2 cellular contexts compared by ENCODE assay signal in the genomic region with DNA sequence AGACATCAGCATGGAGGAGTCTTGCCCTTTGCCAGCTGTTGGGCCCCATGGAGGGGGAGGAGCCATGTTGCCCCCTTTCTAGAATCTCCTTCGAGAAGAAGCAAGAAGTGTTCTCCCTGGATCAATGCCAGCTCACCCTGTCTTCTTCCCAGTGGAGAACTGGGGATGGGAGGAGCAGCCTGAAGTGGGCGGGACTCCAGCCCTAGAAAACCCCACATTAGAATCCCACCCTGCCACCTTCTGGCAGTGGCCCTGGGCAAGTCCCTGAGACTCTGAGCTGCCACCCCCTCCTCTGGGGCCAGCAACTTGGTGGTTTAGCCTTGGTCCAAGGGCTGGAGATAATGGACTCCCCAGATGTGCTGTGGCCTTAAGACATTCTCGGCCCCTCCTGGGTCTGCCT.
TF ChIP-seq lines count a peak whose summit lies in the region.

No MANE protein-coding gene starts in this region.

TF ChIP-seq in GM23338, 12 proteins besides CTCF, POLR2A, EP300 and RAD21:
- TF ChIP-seq EZH2 (IDR thresholded peaks at IDR 0.05; ENCODE audit: low read depth, unreplicated experiment) (no peak), CREB1 (CRISPR knock-in tag; IDR thresholded peaks at IDR 0.05; ENCODE audit: low read depth) (no peak), STAT1 (IDR thresholded peaks at IDR 0.05; ENCODE audit: unreplicated experiment) (no peak), ZNF331 (CRISPR knock-in tag; IDR thresholded peaks at IDR 0.05; ENCODE audit: low read depth) (no peak), POLR2AphosphoS5 (IDR thresholded peaks at IDR 0.05; ENCODE audit: low read depth) (no peak)
- TF ChIP-seq, protein P1, sequence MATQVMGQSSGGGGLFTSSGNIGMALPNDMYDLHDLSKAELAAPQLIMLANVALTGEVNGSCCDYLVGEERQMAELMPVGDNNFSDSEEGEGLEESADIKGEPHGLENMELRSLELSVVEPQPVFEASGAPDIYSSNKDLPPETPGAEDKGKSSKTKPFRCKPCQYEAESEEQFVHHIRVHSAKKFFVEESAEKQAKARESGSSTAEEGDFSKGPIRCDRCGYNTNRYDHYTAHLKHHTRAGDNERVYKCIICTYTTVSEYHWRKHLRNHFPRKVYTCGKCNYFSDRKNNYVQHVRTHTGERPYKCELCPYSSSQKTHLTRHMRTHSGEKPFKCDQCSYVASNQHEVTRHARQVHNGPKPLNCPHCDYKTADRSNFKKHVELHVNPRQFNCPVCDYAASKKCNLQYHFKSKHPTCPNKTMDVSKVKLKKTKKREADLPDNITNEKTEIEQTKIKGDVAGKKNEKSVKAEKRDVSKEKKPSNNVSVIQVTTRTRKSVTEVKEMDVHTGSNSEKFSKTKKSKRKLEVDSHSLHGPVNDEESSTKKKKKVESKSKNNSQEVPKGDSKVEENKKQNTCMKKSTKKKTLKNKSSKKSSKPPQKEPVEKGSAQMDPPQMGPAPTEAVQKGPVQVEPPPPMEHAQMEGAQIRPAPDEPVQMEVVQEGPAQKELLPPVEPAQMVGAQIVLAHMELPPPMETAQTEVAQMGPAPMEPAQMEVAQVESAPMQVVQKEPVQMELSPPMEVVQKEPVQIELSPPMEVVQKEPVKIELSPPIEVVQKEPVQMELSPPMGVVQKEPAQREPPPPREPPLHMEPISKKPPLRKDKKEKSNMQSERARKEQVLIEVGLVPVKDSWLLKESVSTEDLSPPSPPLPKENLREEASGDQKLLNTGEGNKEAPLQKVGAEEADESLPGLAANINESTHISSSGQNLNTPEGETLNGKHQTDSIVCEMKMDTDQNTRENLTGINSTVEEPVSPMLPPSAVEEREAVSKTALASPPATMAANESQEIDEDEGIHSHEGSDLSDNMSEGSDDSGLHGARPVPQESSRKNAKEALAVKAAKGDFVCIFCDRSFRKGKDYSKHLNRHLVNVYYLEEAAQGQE (IDR thresholded peaks at IDR 0.05; ENCODE audit: unreplicated experiment), result no peak
- TF ChIP-seq, protein P2, sequence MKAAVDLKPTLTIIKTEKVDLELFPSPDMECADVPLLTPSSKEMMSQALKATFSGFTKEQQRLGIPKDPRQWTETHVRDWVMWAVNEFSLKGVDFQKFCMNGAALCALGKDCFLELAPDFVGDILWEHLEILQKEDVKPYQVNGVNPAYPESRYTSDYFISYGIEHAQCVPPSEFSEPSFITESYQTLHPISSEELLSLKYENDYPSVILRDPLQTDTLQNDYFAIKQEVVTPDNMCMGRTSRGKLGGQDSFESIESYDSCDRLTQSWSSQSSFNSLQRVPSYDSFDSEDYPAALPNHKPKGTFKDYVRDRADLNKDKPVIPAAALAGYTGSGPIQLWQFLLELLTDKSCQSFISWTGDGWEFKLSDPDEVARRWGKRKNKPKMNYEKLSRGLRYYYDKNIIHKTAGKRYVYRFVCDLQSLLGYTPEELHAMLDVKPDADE (IDR thresholded peaks at IDR 0.05), result no peak
TF ChIP-seq in GM23338: peak in this region for 0.

TF ChIP-seq in H1, 55 proteins besides CTCF, POLR2A, EP300 and RAD21:
- TF ChIP-seq TEAD4 (IDR thresholded peaks at IDR 0.05; ENCODE audit: low read depth, low read length) (no peak), TAF7 (optimal IDR thresholded peaks at IDR 0.05; ENCODE audit: borderline replicate concordance, low read depth, low read length) (no peak), HDAC6 (IDR thresholded peaks at IDR 0.05; ENCODE audit: low read depth, low read length) (no peak), TBP (IDR thresholded peaks at IDR 0.05; ENCODE audit: low read depth, low read length) (no peak), CHD2 (IDR thresholded peaks at IDR 0.05; ENCODE audit: low read length) (no peak), SRF (IDR thresholded peaks at IDR 0.05; ENCODE audit: low read depth, low read length) (no peak), ZNF274 (IDR thresholded peaks at IDR 0.05; ENCODE audit: borderline replicate concordance, extremely low read depth, low read length) (no peak), CREB1 (IDR thresholded peaks at IDR 0.05) (no peak), CTBP2 (IDR thresholded peaks at IDR 0.05; ENCODE audit: borderline replicate concordance, insufficient read depth, insufficient read length, low read length) (no peak), CHD1 (IDR thresholded peaks at IDR 0.05; ENCODE audit: low read depth, low read length) (no peak), SP1 (IDR thresholded peaks at IDR 0.05; ENCODE audit: low read depth, low read length) (no peak), BACH1 (IDR thresholded peaks at IDR 0.05; ENCODE audit: low read length) (no peak), EZH2 (IDR thresholded peaks at IDR 0.05; ENCODE audit: low read depth, low read length, severe bottlenecking) (no peak), KDM4A (IDR thresholded peaks at IDR 0.05; ENCODE audit: low read depth, low read length, severe bottlenecking) (no peak), POU5F1 (IDR thresholded peaks at IDR 0.05; ENCODE audit: low read depth, low read length) (no peak), SAP30 (IDR thresholded peaks at IDR 0.05; ENCODE audit: insufficient read depth, insufficient replicate concordance, low read length) (no peak), RFX5 (IDR thresholded peaks at IDR 0.05; ENCODE audit: borderline replicate concordance, low read depth, low read length) (no peak)
- TF ChIP-seq, protein P3, sequence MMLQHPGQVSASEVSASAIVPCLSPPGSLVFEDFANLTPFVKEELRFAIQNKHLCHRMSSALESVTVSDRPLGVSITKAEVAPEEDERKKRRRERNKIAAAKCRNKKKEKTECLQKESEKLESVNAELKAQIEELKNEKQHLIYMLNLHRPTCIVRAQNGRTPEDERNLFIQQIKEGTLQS (IDR thresholded peaks at IDR 0.05; ENCODE audit: insufficient read depth, low read depth, low read length), result no peak
- TF ChIP-seq, protein P4, sequence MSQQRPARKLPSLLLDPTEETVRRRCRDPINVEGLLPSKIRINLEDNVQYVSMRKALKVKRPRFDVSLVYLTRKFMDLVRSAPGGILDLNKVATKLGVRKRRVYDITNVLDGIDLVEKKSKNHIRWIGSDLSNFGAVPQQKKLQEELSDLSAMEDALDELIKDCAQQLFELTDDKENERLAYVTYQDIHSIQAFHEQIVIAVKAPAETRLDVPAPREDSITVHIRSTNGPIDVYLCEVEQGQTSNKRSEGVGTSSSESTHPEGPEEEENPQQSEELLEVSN (IDR thresholded peaks at IDR 0.05), result no peak
